8 cellular contexts compared by ENCODE assay signal in the genomic region with DNA sequence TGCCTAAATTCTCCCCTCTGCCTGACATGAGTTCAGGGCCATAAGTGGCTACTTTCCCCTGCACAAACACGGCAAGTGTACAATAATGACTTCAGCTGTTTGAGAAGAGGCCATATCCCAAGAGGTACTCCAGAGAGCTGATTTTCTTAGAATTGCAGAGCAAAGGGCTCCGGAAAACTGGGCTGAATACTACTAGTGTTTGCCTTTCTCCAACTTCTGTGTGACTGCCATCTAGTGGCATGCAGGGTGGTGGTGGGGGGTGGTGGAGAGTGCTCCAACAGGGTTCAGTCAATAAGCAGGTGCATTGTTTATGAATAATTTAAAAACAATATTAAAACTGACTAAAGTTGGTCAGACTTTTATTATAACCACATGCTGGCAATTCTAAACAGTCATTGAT.
A peak's percentile ranks its signal among the peaks of the same experiment; 100 is the strongest.
DNase-seq lines count a peak whose midpoint lies in the region; ATAC-seq, FAIRE-seq and TF ChIP-seq lines count a peak whose summit lies in the region.

No MANE protein-coding gene starts in this region.

- H3K36me3 Mint-ChIP-seq in activated T-cell treated with anti-CD3 and anti-CD28 coated beads, Interleukin-2, amount 50 U/mL, for 24 hours (ENCODE audit: low read depth): no peaks in the 10 kb centered on the region
- H3K36me3 Mint-ChIP-seq in T-helper 17 cell (ENCODE audit: low read depth): no peaks in the 10 kb centered on the region

- no peak overlapping the region for H3K27ac Mint-ChIP-seq in activated T-cell treated with anti-CD3 and anti-CD28 coated beads, Interleukin-2, amount 50 U/mL, for 24 hours
- H3K27ac Mint-ChIP-seq in T-helper 17 cell: no peak overlapping the region

- in situ Hi-C loops in HAP-1 (cut with MboI; ENCODE audit: low sequenced_read_pairs): no loop called here

- TF ChIP-seq CTCF in bronchial epithelial cell (IDR thresholded peaks at IDR 0.05; ENCODE audit: insufficient read depth, low read length, severe bottlenecking): no peak
- no peak for TF ChIP-seq CTCF in lung (IDR thresholded peaks at IDR 0.05; ENCODE audit: control extremely low read depth, extremely low read depth)

- H3K4me3 ChIP-seq in HAP-1: no peak overlapping the region
- no peak overlapping the region for H3K4me3 ChIP-seq in bronchial epithelial cell (ENCODE audit: low read depth, low read length)
- no peak overlapping the region for H3K4me3 ChIP-seq in lung

- peaks cover 9% of the 10 kb centered on the region for H3K4me1 ChIP-seq in HAP-1
- no peaks in the 10 kb centered on the region for H3K4me1 ChIP-seq in lung (ENCODE audit: control insufficient read depth in 2 of 2, insufficient read depth in 2 of 2, low read length in 2 of 2)

- H3K27me3 Mint-ChIP-seq in activated T-cell treated with anti-CD3 and anti-CD28 coated beads, Interleukin-2, amount 50 U/mL, for 24 hours: peaks cover 25% of the 10 kb centered on the region
- H3K27me3 Mint-ChIP-seq in T-helper 17 cell: no peaks in the 10 kb centered on the region

- no peaks in the 10 kb centered on the region for H3K9me3 Mint-ChIP-seq in activated T-cell treated with anti-CD3 and anti-CD28 coated beads, Interleukin-2, amount 50 U/mL, for 24 hours

- no peak overlapping the region for H3K4me3 Mint-ChIP-seq in activated T-cell treated with anti-CD3 and anti-CD28 coated beads, Interleukin-2, amount 50 U/mL, for 24 hours
- no peak overlapping the region for H3K4me3 Mint-ChIP-seq in T-helper 17 cell

- H3K9me3 ChIP-seq in HAP-1 (no peaks in the 10 kb centered on the region), lung (ENCODE audit: control insufficient read depth in 2 of 2, insufficient read depth in 1 of 2, low read length in 1 of 2) (peaks cover 0 to 3% of the 10 kb centered on the region in 2 donors), T-helper 17 cell (ENCODE audit: control insufficient read depth, low read length, poor library complexity, severe bottlenecking) (no peaks in the 10 kb centered on the region)

- H3K27me3 ChIP-seq in HAP-1 (ENCODE audit: low read depth): no peaks in the 10 kb centered on the region
- H3K27me3 ChIP-seq in bronchial epithelial cell (ENCODE audit: control insufficient read depth, insufficient read depth, low read length): no peaks in the 10 kb centered on the region
- H3K27me3 ChIP-seq in lung (ENCODE audit: control insufficient read depth, insufficient read depth): peaks cover 3% of the 10 kb centered on the region

- 7 to 13% methylated on average over 2 of the region's 2 CpGs for WGBS in lung, 2 donors

- peak; percentile 35 for DNase-seq in activated T-cell treated with anti-CD3 and anti-CD28 coated beads, Interleukin-2, amount 50 U/mL, for 24 hours
- no peak for DNase-seq in activated T-cell treated with anti-CD3 and anti-CD28 coated beads, Interleukin-2, amount 50 U/mL, for 1 hour
- DNase-seq in HAP-1 (ENCODE audit: low spot score in 2 of 2): peak; percentile 52 to 80
- peak; percentile 3 for DNase-seq in NCI-H1694 (lab: John Stamatoyannopoulos, UW)
- DNase-seq in bronchial epithelial cell (ENCODE audit: low read depth): peak; percentile 8
- peak; percentile 63 for DNase-seq in lung (ENCODE audit: low spot score)
- no peak for DNase-seq in HPDE6-E6E7 (ENCODE audit: extremely low spot score)
- no peak for DNase-seq in T-helper 17 cell

- H3K4me1 Mint-ChIP-seq in activated T-cell treated with anti-CD3 and anti-CD28 coated beads, Interleukin-2, amount 50 U/mL, for 24 hours (ENCODE audit: low read depth): no peaks in the 10 kb centered on the region
- H3K4me1 Mint-ChIP-seq in T-helper 17 cell: no peaks in the 10 kb centered on the region

- ATAC-seq in lung (ENCODE audit: insufficient read depth, low FRiP score) (peak; percentile 60), T-helper 17 cell (no peak)

- no peaks in the 10 kb centered on the region for H3K36me3 ChIP-seq in HAP-1 (replicated peaks)
- no peaks in the 10 kb centered on the region for H3K36me3 ChIP-seq in bronchial epithelial cell (ENCODE audit: control insufficient read depth, insufficient read depth, low read length)
- no peaks in the 10 kb centered on the region for H3K36me3 ChIP-seq in lung (ENCODE audit: control insufficient read depth in 2 of 2, insufficient read depth in 2 of 2, low read length in 2 of 2)

- FAIRE-seq in bronchial epithelial cell (lab: Jason Lieb, UNC): no peak

- no peak overlapping the region for H3K27ac ChIP-seq in lung (ENCODE audit: low read depth in 1 of 2, low read length in 1 of 2)

Comparison
In these comparisons a context has a peak if more than half of its experiments do, and no peak if none do; other contexts are left out.
1. DNase-seq: peak in activated T-cell treated with anti-CD3 and anti-CD28 coated beads, Interleukin-2, amount 50 U/mL, for 24 hours (single experiment), HAP-1 (2 of 2), NCI-H1694 (single experiment), bronchial epithelial cell (single experiment) and lung (single experiment); none in activated T-cell treated with anti-CD3 and anti-CD28 coated beads, Interleukin-2, amount 50 U/mL, for 1 hour (single experiment), HPDE6-E6E7 (single experiment) and T-helper 17 cell (0 of 3).